Comparison of ENCODE assay signal across 11 cellular contexts in the genomic region with DNA sequence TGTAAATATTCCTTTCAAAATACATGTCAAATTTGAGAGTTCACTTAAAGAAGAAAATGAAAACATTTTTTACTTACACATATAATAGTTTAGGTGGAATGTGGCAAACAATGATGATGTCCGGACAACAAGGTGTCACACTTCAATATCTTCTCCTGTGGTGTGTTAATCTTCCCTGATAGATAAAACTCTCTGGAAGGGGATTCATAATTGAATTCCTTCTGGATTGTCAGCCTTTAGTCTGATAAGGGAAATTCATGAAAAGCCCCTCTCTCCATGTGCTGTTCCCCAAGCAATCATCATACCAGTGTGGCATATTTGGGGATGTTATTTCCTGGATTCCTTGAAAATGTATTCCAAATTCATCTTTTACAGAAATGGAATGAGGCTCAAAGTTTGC. TPM values are rescaled to one million over a fixed set of nuclear protein-coding genes. Genes with fewer than 3 reads are reported as not detected.
A peak's percentile ranks its signal among the peaks of the same experiment; 100 is the strongest.
DNase-seq lines count a peak whose midpoint lies in the region; ATAC-seq, FAIRE-seq and TF ChIP-seq lines count a peak whose summit lies in the region.
"Had no signal": no experiment of that assay in that cellular context is flagged by ENCODE, and none has a peak within 500 bp of the region (broad histone marks: within the 10 kb centered on the region; RNA-seq: fewer than 3 reads in every experiment).

No MANE protein-coding gene starts in this region.

- TF ChIP-seq CTCF in HFFc6 (IDR thresholded peaks at IDR 0.05) (no peak), GM12878 (IDR thresholded peaks at IDR 0.05 in 2 of 3, conservative IDR thresholded peaks at IDR 0.05 in 1 of 3; ENCODE audit: control insufficient read depth in 2 of 3, extremely low read depth in 1 of 3, insufficient read depth in 1 of 3, low read depth in 3 of 3, low read length in 3 of 3) (no peak), natural killer cell (IDR thresholded peaks at IDR 0.05) (no peak)

- CTCF ChIA-PET in GM12878 (lab: Yijun Ruan, JAX), result interaction anchor here (1.0 to 3.3 kb wide), 7 partner anchors 40 to 139 kb away, joined by 3 to 15 read pairs (median 4); a partner anchor contains a TSS

- peaks cover 39% of the 10 kb centered on the region for H3K79me2 ChIP-seq in ACC112 (ENCODE audit: control insufficient read depth, insufficient read depth, low read length, unreplicated experiment)
- peaks cover 33% of the 10 kb centered on the region for H3K79me2 ChIP-seq in GM12878 (ENCODE audit: control insufficient read depth, insufficient read depth, low read length)

- 0 out of 2 replicates have a peak, but pooled peaks cover 3% of the 10 kb centered on the region for H3K27me3 Mint-ChIP-seq in HFFc6 (ENCODE audit: insufficient read depth)
- no peaks in the 10 kb centered on the region for H3K27me3 Mint-ChIP-seq in natural killer cell (ENCODE audit: low read depth in 2 of 2)

- RAD21 ChIA-PET in GM12878 (lab: Charles Lee; ENCODE audit: unreplicated experiment), result interaction anchor here (1.1 to 1.8 kb wide), 2 partner anchors 64 to 75 kb away, joined by 3 to 5 read pairs; no protein-coding TSS in a partner anchor

- H3K4me1 Mint-ChIP-seq in HFFc6 (ENCODE audit: low read depth) (peaks cover 66% of the 10 kb centered on the region), natural killer cell (peaks cover 35 to 44% of the 10 kb centered on the region in 2 donors)

- TF ChIP-seq POLR2A in GM12878 (IDR thresholded peaks at IDR 0.05; ENCODE audit: low read depth, low read length), result no peak

- H3K4me2 ChIP-seq in GM12878 (ENCODE audit: control insufficient read depth, insufficient read depth), result peak overlapping the region; percentile 84; the same call in 1 of the 2 replicates

- no peak for TF ChIP-seq EP300 in GM12878 (IDR thresholded peaks at IDR 0.05; ENCODE audit: borderline replicate concordance in 1 of 2, control insufficient read depth in 1 of 2, low read depth in 2 of 2, low read length in 2 of 2)

- H4K20me1 ChIP-seq in GM12878 (ENCODE audit: control insufficient read depth, insufficient read depth), result no peaks in the 10 kb centered on the region

- H2AFZ ChIP-seq in ACC112 (ENCODE audit: low read length, unreplicated experiment) (peak overlapping the region; percentile 46), GM12878 (ENCODE audit: control insufficient read depth, low read depth, low read length) (no peak overlapping the region; the same call in 1 of the 2 replicates)

- H3K27ac ChIP-seq in ACC112 (ENCODE audit: low read depth, low read length) (peak overlapping the region; percentile 94), GM12878 (ENCODE audit: control insufficient read depth, insufficient read depth) (no peak overlapping the region)

- no peak for DNase-seq in HFFc6
- no peak for DNase-seq in GM12878 (ENCODE audit: low read depth, low spot score)
- DNase-seq in natural killer cell, result no peak
- DNase-seq in islet precursor cell, result no peak
- DNase-seq in germinal center (ENCODE audit: low spot score), result no peak
- no peak for DNase-seq in GM19240 (ENCODE audit: insufficient read length, low spot score)
- DNase-seq: activated gamma-delta T cell treated with Interleukin-2 at 50 U/mL for 16 hours; NCI-H146; stimulated activated CD4-positive, alpha-beta T cell treated with anti-CD3 and anti-CD28 coated beads, Interleukin-2, amount 100 ng/mL, for 24 hours had no signal

- ATAC-seq in GM12878, result no peak
- ATAC-seq in natural killer cell, result no peak
- no peak for ATAC-seq in GM18511 (IDR thresholded peaks at IDR 0.05; ENCODE audit: unreplicated experiment)

- H3K4me3 Mint-ChIP-seq in HFFc6 (peak overlapping the region; percentile 95), natural killer cell (peak overlapping the region; percentile 86)

- in situ Hi-C loops in GM12878 (cut with MboI), result no loop called here

- no peaks in the 10 kb centered on the region for H3K36me3 ChIP-seq in ACC112 (ENCODE audit: insufficient read depth, low read length)
- H3K36me3 ChIP-seq in GM12878 (ENCODE audit: control insufficient read depth in 2 of 2, insufficient read depth in 2 of 2, low read length in 1 of 2), result no peaks in the 10 kb centered on the region

- whole genome bisulfite sequencing in GM12878 (ENCODE audit: insufficient coverage, insufficient replicate concordance, low lambda C conversion rate, missing lambda C conversion rate), result 100% methylated on average over 1 of the region's 1 CpG

- no peaks in the 10 kb centered on the region for H3K9me3 Mint-ChIP-seq in HFFc6
- no peaks in the 10 kb centered on the region for H3K9me3 Mint-ChIP-seq in natural killer cell

- POLR2A ChIA-PET in GM12878 (lab: Charles Lee), result interaction anchor here (1.0 kb wide), 1 partner anchor 64 kb away, joined by 3 read pairs; no protein-coding TSS in a partner anchor

- TF ChIP-seq RAD21 in GM12878 (IDR thresholded peaks at IDR 0.05; ENCODE audit: insufficient read depth, low read depth, low read length), result no peak

- H3K9me3 ChIP-seq in GM12878 (replicated peaks; ENCODE audit: control insufficient read depth, insufficient read depth, low read length), result no peaks in the 10 kb centered on the region

- H3K4me3 ChIP-seq in ACC112 (ENCODE audit: low read depth, low read length), result no peak overlapping the region
- peak overlapping the region; percentile 71; the same call in 1 of the 2 replicates for H3K4me3 ChIP-seq in GM12878

- no peaks in the 10 kb centered on the region for H3K27me3 ChIP-seq in ACC112 (ENCODE audit: insufficient read depth, low read length)
- H3K27me3 ChIP-seq in GM12878 (replicated peaks in 1 of 2; ENCODE audit: control insufficient read depth in 2 of 2, insufficient read depth in 2 of 2, low read length in 1 of 2), result no peaks in the 10 kb centered on the region

- no TSS peak for BruUV-seq in GM12878 (replicated peaks; lab: Mats Ljungman, UMichigan)

- FAIRE-seq in GM12878 (lab: Jason Lieb, UNC), result no peak

- intact Hi-C loops in GM12878 (cut with micrococcal nuclease; ENCODE audit: unreplicated experiment), result loop anchor here (5.0 kb wide), 1 partner anchor 84 kb away; no protein-coding TSS in a partner anchor
- intact Hi-C loops in natural killer cell (cut with micrococcal nuclease), result loop anchor here (1.0 to 5.0 kb wide), 5 partner anchors 54 to 444 kb away; a partner anchor contains a TSS

- H3K9ac ChIP-seq in GM12878 (ENCODE audit: control insufficient read depth, insufficient read depth, low read length), result no peak overlapping the region

- H3K4me1 ChIP-seq in ACC112 (ENCODE audit: control insufficient read depth, insufficient read depth, low read length, unreplicated experiment), result peaks cover 27% of the 10 kb centered on the region
- peaks cover 7% of the 10 kb centered on the region; the same call in 1 of the 2 replicates for H3K4me1 ChIP-seq in GM12878 (ENCODE audit: control insufficient read depth, insufficient read depth, low read length)

- SMC1A ChIA-PET in GM12878 (lab: Charles Lee; ENCODE audit: uncharacterized antibody, unreplicated experiment), result interaction anchor here (1.0 to 1.4 kb wide), 4 partner anchors 28 to 86 kb away, joined by 3 to 4 read pairs (median 4); no protein-coding TSS in a partner anchor

- H3K36me3 Mint-ChIP-seq in HFFc6 (ENCODE audit: low read depth) (peaks cover 11% of the 10 kb centered on the region; the same call in 1 of the 2 replicates), natural killer cell (no peaks in the 10 kb centered on the region)

- H3K27ac Mint-ChIP-seq in HFFc6, result peak overlapping the region; percentile 94
- H3K27ac Mint-ChIP-seq in natural killer cell, result peak overlapping the region; percentile 96 to 98

RNA-seq across cellular contexts. Expression of a gene that starts 1.0 kb away (rescaled TPM):
- 100 to 1,000 TPM; 161 to 219 (median 188) TPM for total RNA-seq in HFFc6 (2021; fragmentation: NEBNext Ultra II Directional; extraction: Animal tissue kit (Norgen Biotek cat#: 25700))
- 55.2 and 56.0 TPM in 2 replicates for total RNA-seq in GM12878 (2013; cell fraction: nucleolus; rRNA removed)
- 24.5 and 31.5 TPM in 2 replicates for total RNA-seq in GM12878 (2014; rRNA removed)
- total RNA-seq in GM12878 (2014; rRNA removed; fragmentation: Illumina TruSeq; extraction: Trizol), result 33.3 and 33.8 TPM in 2 replicates
- total RNA-seq in GM12878 (2021), result 35.0 and 35.3 TPM in 2 replicates
- polyA plus RNA-seq in GM12878 (2011; ENCODE audit: low read depth), result 31.5 TPM
- polyA plus RNA-seq in GM12878 (2011; rRNA removed), result 88.7 and 96.8 TPM in 2 replicates
- 108 and 110 TPM in 2 replicates for polyA plus RNA-seq in GM12878 (2011; cell fraction: cytosol; rRNA removed)
- 39.5 and 50.6 TPM in 2 replicates for polyA plus RNA-seq in GM12878 (2011; cell fraction: nucleus; rRNA removed)
- 34.3 and 41.9 TPM in 2 replicates for polyA plus RNA-seq in GM12878 (2012)
- 39.8 and 41.9 TPM in 2 replicates for polyA plus RNA-seq in GM12878 (2014; fragmentation: Illumina TruSeq; extraction: Trizol)
- polyA plus RNA-seq in GM12878 (2014; fragmentation: Nextera tagmentation; extraction: Ambion mirVana), result 10 to 100 TPM; 37.8 to 55.6 TPM
- polyA plus RNA-seq in GM12878 (2014; rRNA removed), result 31.8 and 34.0 TPM in 2 replicates
- 10 to 100 TPM; 59.0 to 59.8 TPM for polyA plus RNA-seq in GM12878 (2016; fragmentation: Nextera tagmentation; extraction: Ambion mirVana)
- polyA minus RNA-seq in GM12878 (2011; rRNA and poly(A)+ RNA removed), result 242 and 250 TPM in 2 replicates
- 44.1 and 47.9 TPM in 2 replicates for polyA minus RNA-seq in GM12878 (2011; cell fraction: cytosol; rRNA and poly(A)+ RNA removed)
- polyA minus RNA-seq in GM12878 (2011; cell fraction: nucleus; rRNA and poly(A)+ RNA removed), result 23.2 and 23.7 TPM in 2 replicates
- 10 to 100 TPM; 70.1 to 89.6 (median 78.6) TPM for total RNA-seq in natural killer cell

RNA-seq across cellular contexts. Expression of a gene that starts 47.2 kb away (rescaled TPM):
- total RNA-seq in HFFc6 (2021; fragmentation: NEBNext Ultra II Directional; extraction: Animal tissue kit (Norgen Biotek cat#: 25700)), result 10 to 100 TPM; 28.7 to 38.7 (median 35.2) TPM
- 6.5 TPM in 2 replicates for total RNA-seq in GM12878 (2013; cell fraction: nucleolus; rRNA removed)
- 9.2 and 9.4 TPM in 2 replicates for total RNA-seq in GM12878 (2014; rRNA removed)
- total RNA-seq in GM12878 (2014; rRNA removed; fragmentation: Illumina TruSeq; extraction: Trizol), result 9.2 and 9.3 TPM in 2 replicates
- total RNA-seq in GM12878 (2021), result 17.1 and 17.8 TPM in 2 replicates
- polyA plus RNA-seq in GM12878 (2011; ENCODE audit: low read depth), result 6.7 TPM
- 3.9 and 5.2 TPM in 2 replicates for polyA plus RNA-seq in GM12878 (2011; rRNA removed)
- 4.3 and 4.8 TPM in 2 replicates for polyA plus RNA-seq in GM12878 (2011; cell fraction: cytosol; rRNA removed)
- 4.6 and 7.0 TPM in 2 replicates for polyA plus RNA-seq in GM12878 (2011; cell fraction: nucleus; rRNA removed)
- polyA plus RNA-seq in GM12878 (2012), result 6.3 and 7.4 TPM in 2 replicates
- 14.4 and 15.4 TPM in 2 replicates for polyA plus RNA-seq in GM12878 (2014; fragmentation: Illumina TruSeq; extraction: Trizol)
- 1 to 10 TPM; 4.0 to 4.3 TPM for polyA plus RNA-seq in GM12878 (2014; fragmentation: Nextera tagmentation; extraction: Ambion mirVana)
- polyA plus RNA-seq in GM12878 (2014; rRNA removed), result 8.5 and 8.7 TPM in 2 replicates
- polyA plus RNA-seq in GM12878 (2016; fragmentation: Nextera tagmentation; extraction: Ambion mirVana), result 10 to 100 TPM; 19.7 to 24.0 TPM
- polyA minus RNA-seq in GM12878 (2011; rRNA and poly(A)+ RNA removed), result 6.1 and 8.4 TPM in 2 replicates
- 0.94 and 3.3 TPM in 2 replicates for polyA minus RNA-seq in GM12878 (2011; cell fraction: cytosol; rRNA and poly(A)+ RNA removed)
- polyA minus RNA-seq in GM12878 (2011; cell fraction: nucleus; rRNA and poly(A)+ RNA removed), result 3.4 and 4.7 TPM in 2 replicates
- total RNA-seq in natural killer cell, result 10 to 100 TPM; 17.2 to 22.9 (median 22.5) TPM

RNA-seq across cellular contexts. Expression of a gene that starts 59.5 kb away (rescaled TPM):
- 10 to 100 TPM; 35.5 to 57.6 (median 52.0) TPM for total RNA-seq in HFFc6 (2021; fragmentation: NEBNext Ultra II Directional; extraction: Animal tissue kit (Norgen Biotek cat#: 25700))
- total RNA-seq in GM12878 (2013; cell fraction: nucleolus; rRNA removed), result 7.9 and 8.9 TPM in 2 replicates
- 77.0 and 78.5 TPM in 2 replicates for total RNA-seq in GM12878 (2014; rRNA removed)
- 47.9 and 51.4 TPM in 2 replicates for total RNA-seq in GM12878 (2014; rRNA removed; fragmentation: Illumina TruSeq; extraction: Trizol)
- 56.2 and 58.4 TPM in 2 replicates for total RNA-seq in GM12878 (2021)
- 7.8 TPM for polyA plus RNA-seq in GM12878 (2011; ENCODE audit: low read depth)
- polyA plus RNA-seq in GM12878 (2011; rRNA removed), result 16.4 and 17.8 TPM in 2 replicates
- 27.8 and 30.7 TPM in 2 replicates for polyA plus RNA-seq in GM12878 (2011; cell fraction: cytosol; rRNA removed)
- polyA plus RNA-seq in GM12878 (2011; cell fraction: nucleus; rRNA removed), result 10.9 TPM in 2 replicates
- polyA plus RNA-seq in GM12878 (2012), result 17.2 and 19.4 TPM in 2 replicates
- 33.8 and 69.3 TPM in 2 replicates for polyA plus RNA-seq in GM12878 (2014; fragmentation: Illumina TruSeq; extraction: Trizol)
- polyA plus RNA-seq in GM12878 (2014; fragmentation: Nextera tagmentation; extraction: Ambion mirVana), result 10 to 100 TPM in 1 of 2 experiments, 1 to 10 TPM in 1; 5.7 to 17.5 TPM
- polyA plus RNA-seq in GM12878 (2014; rRNA removed), result 74.2 and 82.3 TPM in 2 replicates
- 10 to 100 TPM; 26.3 to 28.0 TPM for polyA plus RNA-seq in GM12878 (2016; fragmentation: Nextera tagmentation; extraction: Ambion mirVana)
- polyA minus RNA-seq in GM12878 (2011; rRNA and poly(A)+ RNA removed), result 5.6 and 9.3 TPM in 2 replicates
- polyA minus RNA-seq in GM12878 (2011; cell fraction: cytosol; rRNA and poly(A)+ RNA removed), result 4.2 and 5.1 TPM in 2 replicates
- 1.5 and 3.6 TPM in 2 replicates for polyA minus RNA-seq in GM12878 (2011; cell fraction: nucleus; rRNA and poly(A)+ RNA removed)
- total RNA-seq in natural killer cell, result 1 to 10 TPM in 2 of 3 donors, under 1 TPM in 1; 0.82 to 1.5 (median 1.5) TPM
